Comparison of ENCODE assay signal across 9 cellular contexts in the genomic region with DNA sequence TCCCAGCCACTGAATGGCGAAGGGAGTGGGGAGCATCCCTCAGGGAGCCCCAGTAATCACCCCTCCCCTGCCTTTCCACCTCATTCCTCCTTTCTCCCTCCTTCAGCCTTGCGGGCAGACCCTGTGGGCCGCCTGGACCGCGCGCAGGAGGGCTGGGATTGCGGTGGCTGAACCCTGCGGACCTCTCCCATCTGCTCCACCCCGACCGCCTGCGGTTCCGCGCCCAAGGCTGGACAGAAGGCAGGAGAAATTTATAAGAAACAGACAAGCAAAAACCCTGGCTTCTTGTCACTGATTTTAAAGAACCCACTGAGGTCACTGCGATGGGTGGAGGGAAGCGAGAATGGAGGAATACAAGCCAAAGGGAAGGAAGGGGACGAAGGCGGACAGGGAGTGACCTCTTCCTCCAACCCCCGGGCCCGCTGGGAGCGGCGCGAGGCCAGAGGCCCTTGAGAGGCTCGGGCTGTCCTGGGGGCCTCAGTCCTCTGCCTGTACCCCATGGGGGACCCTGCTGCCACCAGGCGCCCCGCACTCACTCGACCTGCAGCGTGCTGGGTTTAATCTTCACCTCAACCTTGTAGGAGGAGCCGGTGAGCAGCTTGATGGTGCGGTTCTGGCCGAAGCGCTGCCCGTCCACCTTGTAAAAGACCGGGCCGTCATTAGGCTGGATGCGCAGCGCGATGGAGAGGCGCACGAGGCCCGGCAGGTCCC. TPM values are rescaled to one million over a fixed set of nuclear protein-coding genes. Genes with fewer than 3 reads are reported as not detected.
A peak's percentile ranks its signal among the peaks of the same experiment; 100 is the strongest.
DNase-seq lines count a peak whose midpoint lies in the region; ATAC-seq and TF ChIP-seq lines count a peak whose summit lies in the region.
"Had no signal": no experiment of that assay in that cellular context is flagged by ENCODE, and none has a peak within 500 bp of the region (broad histone marks: within the 10 kb centered on the region; RNA-seq: fewer than 3 reads in every experiment).

No MANE protein-coding gene starts in this region.

- TF ChIP-seq CTCF in psoas muscle (IDR thresholded peaks at IDR 0.05): no peak

- peak; percentile 7 for ATAC-seq in activated naive CD8-positive, alpha-beta T cell treated with anti-CD3 and anti-CD28 coated beads, Interleukin-2, amount 50 U/mL, for 24 hours
- ATAC-seq in left ventricle myocardium superior: peak; percentile 66
- peak; percentile 37 to 62 (median 50) for ATAC-seq in psoas muscle
- ATAC-seq in GM19351 (IDR thresholded peaks at IDR 0.05; ENCODE audit: unreplicated experiment): no peak

- intact Hi-C loops in left ventricle myocardium superior (cut with micrococcal nuclease) (no loop called here), psoas muscle (cut with DNase I) (loop anchor here in 1 of 2 donors (2.0 kb wide), 1 partner anchor 66 kb away; a partner anchor contains a TSS)

- no peaks in the 10 kb centered on the region for H3K36me3 Mint-ChIP-seq in activated naive CD8-positive, alpha-beta T cell treated with anti-CD3 and anti-CD28 coated beads, Interleukin-2, amount 50 U/mL, for 24 hours (ENCODE audit: low read depth)

- WGBS in psoas muscle, 3 donors: 0 to 5% (median 4%) methylated on average over 38 to 40 of the region's 40 CpGs

- DNase-seq in DMS 273 (lab: John Stamatoyannopoulos, UW; ENCODE audit: unreplicated experiment): peak; percentile 54
- no peak for DNase-seq in DMS 273 treated with DMSO at 0.1 percent for 48 hours (lab: John Stamatoyannopoulos, UW)
- no peak for DNase-seq in activated naive CD8-positive, alpha-beta T cell treated with anti-CD3 and anti-CD28 coated beads, Interleukin-2, amount 50 U/mL, for 24 hours
- DNase-seq in left ventricle myocardium superior: peak; percentile 64
- peak in 1 of 2 donors; percentile 23 for DNase-seq in psoas muscle
- DNase-seq in iPS-NIHi11 (ENCODE audit: low spot score): no peak
- DNase-seq in effector CD4-positive, alpha-beta T cell: no peak

- H3K4me3 ChIP-seq in psoas muscle: peak overlapping the region; percentile 94

- H3K4me3 Mint-ChIP-seq in activated naive CD8-positive, alpha-beta T cell treated with anti-CD3 and anti-CD28 coated beads, Interleukin-2, amount 50 U/mL, for 24 hours: peak overlapping the region; percentile 70

- peaks cover 0 to 28% of the 10 kb centered on the region in 2 donors for H3K36me3 ChIP-seq in psoas muscle (ENCODE audit: insufficient read depth in 1 of 2, low read depth in 1 of 2)

- H3K9me3 Mint-ChIP-seq in activated naive CD8-positive, alpha-beta T cell treated with anti-CD3 and anti-CD28 coated beads, Interleukin-2, amount 50 U/mL, for 24 hours: peaks cover 3% of the 10 kb centered on the region

- peaks cover 14% of the 10 kb centered on the region for H3K4me1 ChIP-seq in psoas muscle

- no peaks in the 10 kb centered on the region for H3K9me3 ChIP-seq in psoas muscle

- no peak overlapping the region for H3K27ac Mint-ChIP-seq in activated naive CD8-positive, alpha-beta T cell treated with anti-CD3 and anti-CD28 coated beads, Interleukin-2, amount 50 U/mL, for 24 hours

- no peaks in the 10 kb centered on the region for H3K27me3 ChIP-seq in psoas muscle (ENCODE audit: insufficient read depth in 3 of 3, low read length in 2 of 3)

- H3K27me3 Mint-ChIP-seq in activated naive CD8-positive, alpha-beta T cell treated with anti-CD3 and anti-CD28 coated beads, Interleukin-2, amount 50 U/mL, for 24 hours: peaks cover 60% of the 10 kb centered on the region

- H3K27ac ChIP-seq in psoas muscle: peak overlapping the region; percentile 83
- H3K27ac ChIP-seq: 22Rv1 had no signal

- peaks cover 9% of the 10 kb centered on the region for H3K4me1 Mint-ChIP-seq in activated naive CD8-positive, alpha-beta T cell treated with anti-CD3 and anti-CD28 coated beads, Interleukin-2, amount 50 U/mL, for 24 hours

RNA-seq across cellular contexts. Expression of a gene that starts 0.9 kb away (rescaled TPM):
- total RNA-seq in left ventricle myocardium superior: 11.1 TPM
- 10 to 100 TPM in 1 of 4 donors, 1 to 10 TPM in 3; 4.6 to 11.7 (median 7.2) TPM for total RNA-seq in psoas muscle
- polyA plus RNA-seq in psoas muscle: 1 to 10 TPM; 3.5 to 6.1 (median 4.7) TPM

RNA-seq across cellular contexts. Expression of a gene that starts 46.2 kb away (rescaled TPM):
- total RNA-seq in left ventricle myocardium superior (4.1 TPM), psoas muscle (1 to 10 TPM; 2.3 to 3.9 (median 2.9) TPM)
- polyA plus RNA-seq in psoas muscle: 1 to 10 TPM in 1 of 3 donors, under 1 TPM in 2; 0.89 to 1.2 (median 0.99) TPM

Comparison
In these comparisons a context has a peak if more than half of its experiments do, and no peak if none do; other contexts are left out.
1. DNase-seq: peak in DMS 273 (single experiment) and left ventricle myocardium superior (single experiment); none in DMS 273 treated with DMSO at 0.1 percent for 48 hours (single experiment), activated naive CD8-positive, alpha-beta T cell treated with anti-CD3 and anti-CD28 coated beads, Interleukin-2, amount 50 U/mL, for 24 hours (single experiment), iPS-NIHi11 (single experiment) and effector CD4-positive, alpha-beta T cell (single experiment).